In the genomic region with DNA sequence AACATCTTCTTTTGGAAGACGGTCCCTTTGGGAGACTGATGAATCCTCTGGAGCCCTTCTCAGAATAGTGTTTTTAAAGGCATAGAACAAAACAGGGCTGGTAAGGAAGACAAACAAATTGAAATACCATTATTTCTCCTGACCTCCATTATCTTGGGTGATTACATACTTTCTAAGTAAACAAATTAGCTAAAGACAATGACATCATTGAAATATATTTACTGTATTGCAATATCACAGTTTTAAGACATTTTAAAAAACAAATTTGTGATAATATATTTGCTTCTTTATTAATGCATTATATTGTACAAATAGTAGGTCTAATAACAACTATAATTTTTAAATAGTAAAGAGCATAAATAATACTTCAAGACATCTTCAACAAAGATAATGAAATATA, we compare ENCODE assay signal across 24 cellular contexts.
"Had no signal": no experiment of that assay in that cellular context is flagged by ENCODE, and none has a peak within 500 bp of the region (broad histone marks: within the 10 kb centered on the region; RNA-seq: fewer than 3 reads in every experiment).

No MANE protein-coding gene starts in this region.

- H3K27ac ChIP-seq: HL-60, RWPE1 had no signal

- DNase-seq: KBM-7, MV-4-11, NCI-H1048, NCI-H1105, NCI-H1417, NCI-H1436 treated with DMSO at 0.1 percent for 48 hours, NCI-H1694, NCI-H187 treated with DMSO at 0.1 percent for 48 hours, NCI-H2029 treated with DMSO at 0.1 percent for 48 hours, NCI-H2171, NCI-H226, NCI-H446, NCI-H510A treated with DMSO at 0.1 percent for 48 hours, NCI-H526, NCI-H748 treated with DMSO at 0.1 percent for 48 hours, PC-3, SHP77, SK-N-SH, SW 1271, T-cell had no signal

- ATAC-seq: Panc1, PC-3, T-cell had no signal

- FAIRE-seq: HTR-8/SVneo had no signal

- H3K9me3 ChIP-seq: SK-N-SH had no signal
